Comparison of ENCODE assay signal across 9 cellular contexts in the genomic region with DNA sequence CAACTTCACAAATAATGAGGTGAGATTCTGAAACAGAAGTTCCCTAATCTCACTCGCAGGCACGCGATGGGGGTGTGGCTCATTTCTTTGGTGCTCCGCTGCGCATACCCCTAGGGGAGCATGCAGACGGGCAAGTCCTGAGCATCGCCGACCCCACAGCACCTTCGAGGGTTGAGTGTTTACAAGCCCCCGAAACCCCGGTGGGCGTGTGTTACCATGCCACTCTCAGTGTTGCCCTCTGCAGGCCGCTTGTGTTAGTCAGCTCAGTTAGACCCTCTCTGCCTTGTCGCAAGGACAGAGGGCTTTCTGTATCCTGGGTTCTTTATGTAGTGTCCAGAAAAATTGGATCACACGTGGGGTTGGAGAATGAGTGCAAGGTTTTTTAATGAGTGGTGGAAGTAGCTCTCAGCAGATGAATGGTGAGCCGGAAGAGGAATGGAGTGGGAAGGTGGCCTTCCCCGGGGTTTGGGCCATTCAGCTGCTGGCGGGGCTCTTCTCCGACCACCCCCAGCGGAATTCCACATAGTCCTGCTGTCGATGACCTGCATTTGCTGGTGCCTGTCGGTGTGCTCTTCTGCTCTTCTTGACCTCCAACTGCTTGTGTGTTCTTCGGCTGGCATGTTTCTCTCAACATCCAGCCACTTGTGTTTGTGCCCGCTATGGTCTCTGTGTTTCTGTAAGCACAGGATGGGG.
DNase-seq lines count a peak whose midpoint lies in the region; ATAC-seq and TF ChIP-seq lines count a peak whose summit lies in the region.
"Had no signal": no experiment of that assay in that cellular context is flagged by ENCODE, and none has a peak within 500 bp of the region (broad histone marks: within the 10 kb centered on the region; RNA-seq: fewer than 3 reads in every experiment).

No MANE protein-coding gene starts in this region.

- H3K27me3 ChIP-seq in Loucy (ENCODE audit: insufficient read depth, low read length, poor library complexity, severe bottlenecking) = no peaks in the 10 kb centered on the region
- no peaks in the 10 kb centered on the region for H3K27me3 ChIP-seq in brain microvascular endothelial cell (replicated peaks)
- H3K27me3 ChIP-seq: BLaER1 had no signal

- TF ChIP-seq CTCF in Loucy (conservative IDR thresholded peaks at IDR 0.05; ENCODE audit: low read length) (peak; percentile 36; the same call in 1 of the 2 replicates), brain microvascular endothelial cell (IDR thresholded peaks at IDR 0.05; ENCODE audit: low read depth, low read length, missing control alignments) (peak; percentile 11)

- no peaks in the 10 kb centered on the region for H4K20me1 ChIP-seq in Loucy (ENCODE audit: insufficient read depth, low read length, poor library complexity, severe bottlenecking)
- H4K20me1 ChIP-seq: BLaER1 had no signal

- no peaks in the 10 kb centered on the region for H3K36me3 ChIP-seq in Loucy (ENCODE audit: insufficient read depth, low read length)
- H3K36me3 ChIP-seq in brain microvascular endothelial cell (replicated peaks) = no peaks in the 10 kb centered on the region
- H3K36me3 ChIP-seq: BLaER1 had no signal

- in situ Hi-C loops in brain microvascular endothelial cell (cut with HindIII; ENCODE audit: low pct_ligation_motif_present, low sequenced_read_pairs) = no loop called here

- no peaks in the 10 kb centered on the region for H3K79me2 ChIP-seq in Loucy (ENCODE audit: insufficient read depth, low read length)

- no peak overlapping the region for H2AFZ ChIP-seq in Loucy (ENCODE audit: low read length)

- DNase-seq in activated T-cell treated with anti-CD3 and anti-CD28 coated beads for 48 hours (ENCODE audit: low read depth) (peak; percentile 7), activated T-cell treated with anti-CD3 and anti-CD28 coated beads for 4 hours (no peak), brain microvascular endothelial cell (no peak), NCI-H187 treated with DMSO at 0.1 percent for 48 hours (lab: John Stamatoyannopoulos, UW) (no peak), NCI-H774 (lab: John Stamatoyannopoulos, UW) (no peak)
- DNase-seq in stimulated activated CD8-positive, alpha-beta memory T cell treated with anti-CD3 and anti-CD28 coated beads, Interleukin-4, amount 100 ng/mL, for 24 hours (ENCODE audit: low read depth) = peak; percentile 11

- no peak overlapping the region for H3K9ac ChIP-seq in Loucy (ENCODE audit: low read depth, low read length, poor library complexity, severe bottlenecking)
- H3K9ac ChIP-seq: BLaER1 had no signal

- ATAC-seq in HG03135 (IDR thresholded peaks at IDR 0.05; ENCODE audit: unreplicated experiment) = no peak

- H3K4me1 ChIP-seq in Loucy (ENCODE audit: insufficient read depth, low read length, poor library complexity, severe bottlenecking) = no peaks in the 10 kb centered on the region
- H3K4me1 ChIP-seq: BLaER1 had no signal

- H3F3A ChIP-seq in Loucy (ENCODE audit: low read depth) = no peaks in the 10 kb centered on the region

- H3K9me2 ChIP-seq in Loucy (replicated peaks; ENCODE audit: low read depth, low read length) = no peaks in the 10 kb centered on the region

- no peak overlapping the region for H3K4me3 ChIP-seq in Loucy (ENCODE audit: low read length, poor library complexity, severe bottlenecking)
- no peak overlapping the region for H3K4me3 ChIP-seq in brain microvascular endothelial cell (ENCODE audit: low read depth, low read length)
- H3K4me3 ChIP-seq: BLaER1 had no signal

- no peak overlapping the region for H3K4me2 ChIP-seq in Loucy (ENCODE audit: low read depth, low read length, poor library complexity, severe bottlenecking)
- H3K4me2 ChIP-seq: BLaER1 had no signal

- H3K9me3 ChIP-seq in Loucy (ENCODE audit: insufficient read depth, low read depth, low read length) = no peaks in the 10 kb centered on the region

- H3K27ac ChIP-seq in brain microvascular endothelial cell = no peak overlapping the region
- H3K27ac ChIP-seq: BLaER1 had no signal

Comparison
In these comparisons a context has a peak if more than half of its experiments do, and no peak if none do; other contexts are left out.
1. DNase-seq: peak in activated T-cell treated with anti-CD3 and anti-CD28 coated beads for 48 hours (single experiment) and stimulated activated CD8-positive, alpha-beta memory T cell treated with anti-CD3 and anti-CD28 coated beads, Interleukin-4, amount 100 ng/mL, for 24 hours (single experiment); none in activated T-cell treated with anti-CD3 and anti-CD28 coated beads for 4 hours (single experiment), brain microvascular endothelial cell (single experiment), NCI-H187 treated with DMSO at 0.1 percent for 48 hours (single experiment) and NCI-H774 (single experiment).